ENCODE assay signal across 22 cellular contexts in the genomic region with DNA sequence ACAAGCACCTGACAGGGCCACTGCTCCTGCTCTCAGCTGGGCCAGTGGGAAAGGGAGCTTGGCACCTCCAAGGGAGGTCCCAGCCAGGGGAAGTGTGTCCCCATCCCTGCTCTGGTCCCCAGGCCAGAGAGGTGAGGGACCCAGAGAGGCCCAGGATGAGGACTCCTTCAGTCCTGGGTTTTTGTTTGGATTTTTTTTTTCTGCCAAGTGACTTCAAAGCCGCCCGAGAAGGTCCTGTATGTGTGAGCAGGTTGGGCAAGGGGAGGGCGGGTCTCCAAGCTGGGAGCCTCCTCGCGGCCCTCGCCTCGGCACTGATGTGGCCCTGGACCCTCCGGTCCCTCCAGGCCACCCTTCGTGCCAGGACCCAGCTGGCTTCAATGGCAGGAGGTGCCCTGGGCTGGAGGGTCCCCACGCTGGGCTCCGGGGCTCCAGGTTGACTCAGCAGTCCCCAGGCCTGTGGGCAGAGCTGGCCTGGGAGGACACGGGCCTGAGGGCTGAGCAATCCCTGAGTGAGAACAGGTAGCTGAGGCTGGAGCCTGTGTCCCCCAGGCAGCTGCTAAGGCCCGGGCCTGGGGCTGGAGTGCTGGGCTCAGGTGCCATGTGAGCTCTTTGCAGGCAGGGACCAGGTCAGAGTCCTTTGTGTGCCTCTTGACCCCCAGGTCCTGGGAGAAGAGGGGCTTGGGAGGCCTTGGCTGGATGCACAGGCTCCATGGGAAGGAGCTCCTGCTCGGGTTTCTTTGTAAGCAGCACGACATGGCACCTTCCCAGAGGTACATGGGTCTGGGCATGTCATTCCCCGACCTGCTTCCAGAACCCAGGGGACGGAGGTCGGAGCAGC.
DNase-seq lines count a peak whose midpoint lies in the region; ATAC-seq and TF ChIP-seq lines count a peak whose summit lies in the region.
"Had no signal": no experiment of that assay in that cellular context is flagged by ENCODE, and none has a peak within 500 bp of the region (broad histone marks: within the 10 kb centered on the region; RNA-seq: fewer than 3 reads in every experiment).

No MANE protein-coding gene starts in this region.

- no peak overlapping the region for H3K4me3 ChIP-seq in right atrium auricular region
- H3K4me3 ChIP-seq in naive thymus-derived CD4-positive, alpha-beta T cell (ENCODE audit: low read length) = no peak overlapping the region
- H3K4me3 ChIP-seq in trophoblast cell (ENCODE audit: low read depth, low read length) = no peak overlapping the region
- H3K4me3 ChIP-seq: coronary artery, esophagus squamous epithelium, gastrocnemius medialis, ovary, SK-N-MC had no signal

- H3K27me3 ChIP-seq in right atrium auricular region (no peaks in the 10 kb centered on the region), trophoblast cell (ENCODE audit: insufficient read depth, low read length) (no peaks in the 10 kb centered on the region)
- H3K27me3 ChIP-seq in naive thymus-derived CD4-positive, alpha-beta T cell (ENCODE audit: control insufficient read depth in 2 of 2, insufficient read depth in 2 of 2, low read length in 2 of 2) = no peaks in the 10 kb centered on the region
- H3K27me3 ChIP-seq: esophagus squamous epithelium, gastrocnemius medialis, ovary had no signal

- H2BK120ac ChIP-seq in trophoblast cell (ENCODE audit: insufficient read depth, low read length, poor library complexity) = no peak overlapping the region

- H3K4me1 ChIP-seq in right atrium auricular region (no peaks in the 10 kb centered on the region), trophoblast cell (ENCODE audit: control insufficient read depth in 1 of 2, insufficient read depth in 2 of 2, low read length in 2 of 2) (no peaks in the 10 kb centered on the region)
- H3K4me1 ChIP-seq in naive thymus-derived CD4-positive, alpha-beta T cell (ENCODE audit: control insufficient read depth in 2 of 2, insufficient read depth in 2 of 2, low read length in 2 of 2) = no peaks in the 10 kb centered on the region

- H3K79me1 ChIP-seq in trophoblast cell (ENCODE audit: low read length) = no peaks in the 10 kb centered on the region

- no peak overlapping the region for H3K27ac ChIP-seq in right atrium auricular region
- peak overlapping the region; percentile 98 for H3K27ac ChIP-seq in cingulate gyrus (ENCODE audit: low read depth, low read length)
- H3K27ac ChIP-seq in temporal lobe (ENCODE audit: low read depth, low read length) = peak overlapping the region; percentile 97
- H3K27ac ChIP-seq in naive thymus-derived CD4-positive, alpha-beta T cell (ENCODE audit: low read depth, low read length) = no peak overlapping the region
- H3K27ac ChIP-seq in trophoblast cell (ENCODE audit: low read depth, low read length) = no peak overlapping the region
- H3K27ac ChIP-seq: 22Rv1, esophagus squamous epithelium, gastrocnemius medialis, ovary, SK-N-MC had no signal

- no CpG with 5 or more reads among the region's 18 CpGs for WGBS in trophoblast cell (ENCODE audit: extremely low coverage, insufficient coverage, insufficient read length)

- H3K36me3 Mint-ChIP-seq in naive B cell = peaks cover 0 to 6% of the 10 kb centered on the region in 2 donors
- H3K36me3 Mint-ChIP-seq in naive thymus-derived CD4-positive, alpha-beta T cell = no peaks in the 10 kb centered on the region
- no peaks in the 10 kb centered on the region for H3K36me3 Mint-ChIP-seq in activated CD4-positive, alpha-beta T cell treated with anti-CD3 and anti-CD28 coated beads for 36 hours (ENCODE audit: low read depth)
- H3K36me3 Mint-ChIP-seq: brain had no signal

- H3K27ac Mint-ChIP-seq in naive B cell = peak overlapping the region; percentile 76 to 100 (median 100)
- H3K27ac Mint-ChIP-seq in naive thymus-derived CD4-positive, alpha-beta T cell = no peak overlapping the region
- H3K27ac Mint-ChIP-seq in activated CD4-positive, alpha-beta T cell treated with anti-CD3 and anti-CD28 coated beads for 36 hours = no peak overlapping the region
- H3K27ac Mint-ChIP-seq: activated CD4-positive, alpha-beta T cell treated with anti-CD3 and anti-CD28 coated beads, Interleukin-2, amount 10 ng/mL, durations not matched to agents 7 days and 5 days; endodermal cell; HFFc6 had no signal

- no peak overlapping the region for H4K91ac ChIP-seq in trophoblast cell (ENCODE audit: low read depth, low read length)

- no peak overlapping the region for H2AFZ ChIP-seq in trophoblast cell (ENCODE audit: insufficient read depth, low read length, poor library complexity)

- H3K4me1 Mint-ChIP-seq in naive B cell = peaks cover 63 to 93% (median 87%) of the 10 kb centered on the region in 3 donors
- peaks cover 0 to 19% (median 0%) of the 10 kb centered on the region in 7 donors for H3K4me1 Mint-ChIP-seq in naive thymus-derived CD4-positive, alpha-beta T cell
- H3K4me1 Mint-ChIP-seq in activated CD4-positive, alpha-beta T cell treated with anti-CD3 and anti-CD28 coated beads for 36 hours = no peaks in the 10 kb centered on the region
- H3K4me1 Mint-ChIP-seq: activated CD4-positive, alpha-beta T cell treated with anti-CD3 and anti-CD28 coated beads, Interleukin-2, amount 10 ng/mL, durations not matched to agents 7 days and 5 days; endodermal cell had no signal

- H3K4me2 ChIP-seq in trophoblast cell (ENCODE audit: low read length) = no peak overlapping the region

- no peaks in the 10 kb centered on the region for H3K27me3 Mint-ChIP-seq in naive B cell
- no peaks in the 10 kb centered on the region for H3K27me3 Mint-ChIP-seq in naive thymus-derived CD4-positive, alpha-beta T cell
- no peaks in the 10 kb centered on the region for H3K27me3 Mint-ChIP-seq in activated CD4-positive, alpha-beta T cell treated with anti-CD3 and anti-CD28 coated beads for 36 hours
- H3K27me3 Mint-ChIP-seq: activated CD4-positive, alpha-beta T cell treated with anti-CD3 and anti-CD28 coated beads, Interleukin-2, amount 10 ng/mL, durations not matched to agents 7 days and 5 days; brain had no signal

- no peak overlapping the region for H2BK12ac ChIP-seq in trophoblast cell (ENCODE audit: low read length)

- H3K4me3 Mint-ChIP-seq in naive B cell = peak overlapping the region; percentile 36 to 90 (median 66)
- H3K4me3 Mint-ChIP-seq in naive thymus-derived CD4-positive, alpha-beta T cell = no peak overlapping the region
- no peak overlapping the region for H3K4me3 Mint-ChIP-seq in activated CD4-positive, alpha-beta T cell treated with anti-CD3 and anti-CD28 coated beads for 36 hours
- H3K4me3 Mint-ChIP-seq: activated CD4-positive, alpha-beta T cell treated with anti-CD3 and anti-CD28 coated beads, Interleukin-2, amount 10 ng/mL, durations not matched to agents 7 days and 5 days; brain; endodermal cell; HFFc6 had no signal

- no peak overlapping the region for H3K4ac ChIP-seq in trophoblast cell (ENCODE audit: low read depth, low read length)

- POLR2A ChIA-PET in naive thymus-derived CD4-positive, alpha-beta T cell (lab: Charles Lee) = no interaction called here
- POLR2A ChIA-PET in activated CD4-positive, alpha-beta T cell treated with anti-CD3 and anti-CD28 coated beads for 36 hours (lab: Charles Lee) = no interaction called here

- no peak overlapping the region for H3K14ac ChIP-seq in trophoblast cell (ENCODE audit: low read length)

- H3K79me2 ChIP-seq in trophoblast cell (ENCODE audit: control insufficient read depth, insufficient read depth, low read length, poor library complexity) = no peaks in the 10 kb centered on the region

- H3K36me3 ChIP-seq in right atrium auricular region = no peaks in the 10 kb centered on the region
- H3K36me3 ChIP-seq in naive thymus-derived CD4-positive, alpha-beta T cell (ENCODE audit: control insufficient read depth in 2 of 3, insufficient read depth in 3 of 3, low read length in 3 of 3) = no peaks in the 10 kb centered on the region
- H3K36me3 ChIP-seq in trophoblast cell (ENCODE audit: control insufficient read depth in 1 of 2, insufficient read depth in 2 of 2, low read length in 2 of 2) = no peaks in the 10 kb centered on the region
- H3K36me3 ChIP-seq: esophagus squamous epithelium, gastrocnemius medialis, ovary had no signal

- H3K18ac ChIP-seq in trophoblast cell (ENCODE audit: low read length) = no peak overlapping the region

- H4K12ac ChIP-seq in trophoblast cell (ENCODE audit: low read depth, low read length) = no peak overlapping the region

- H3K9me3 Mint-ChIP-seq in naive B cell = peaks cover 0 to 6% (median 0%) of the 10 kb centered on the region in 7 donors
- H3K9me3 Mint-ChIP-seq in naive thymus-derived CD4-positive, alpha-beta T cell = peaks cover 0 to 2% (median 0%) of the 10 kb centered on the region in 11 donors
- H3K9me3 Mint-ChIP-seq in activated CD4-positive, alpha-beta T cell treated with anti-CD3 and anti-CD28 coated beads for 36 hours (ENCODE audit: low read depth) = no peaks in the 10 kb centered on the region
- H3K9me3 Mint-ChIP-seq: activated CD4-positive, alpha-beta T cell treated with anti-CD3 and anti-CD28 coated beads, Interleukin-2, amount 10 ng/mL, durations not matched to agents 7 days and 5 days; endodermal cell; HFFc6 had no signal

- no peak overlapping the region for H4K8ac ChIP-seq in trophoblast cell (ENCODE audit: low read depth, low read length)

- CTCF ChIA-PET in naive thymus-derived CD4-positive, alpha-beta T cell (lab: Charles Lee) = no interaction called here
- CTCF ChIA-PET in activated CD4-positive, alpha-beta T cell treated with anti-CD3 and anti-CD28 coated beads for 36 hours (lab: Charles Lee) = interaction anchor here (0.5 kb wide), 2 partner anchors 44 to 350 kb away, joined by 3 to 4 read pairs; no protein-coding TSS in a partner anchor

- no peaks in the 10 kb centered on the region for H3K9me3 ChIP-seq in right atrium auricular region
- no peaks in the 10 kb centered on the region for H3K9me3 ChIP-seq in naive thymus-derived CD4-positive, alpha-beta T cell (ENCODE audit: control insufficient read depth in 2 of 3, low read length in 3 of 3)
- H3K9me3 ChIP-seq in trophoblast cell (ENCODE audit: insufficient read depth, low read depth, low read length) = peaks cover 2% of the 10 kb centered on the region
- H3K9me3 ChIP-seq: esophagus squamous epithelium, gastrocnemius medialis, ovary had no signal

- no peak overlapping the region for H3K9ac ChIP-seq in trophoblast cell (ENCODE audit: low read length)

- H2AK5ac ChIP-seq in trophoblast cell (ENCODE audit: low read length) = no peak overlapping the region

- no peak for ATAC-seq in Right ventricle myocardium inferior
- ATAC-seq in naive B cell (ENCODE audit: low read depth in 2 of 2) = no peak
- no peak for ATAC-seq in naive thymus-derived CD4-positive, alpha-beta T cell
- no peak for ATAC-seq in activated CD4-positive, alpha-beta T cell treated with anti-CD3 and anti-CD28 coated beads for 36 hours

- intact Hi-C loops in Right ventricle myocardium inferior (cut with DNase I) = no loop called here
- intact Hi-C loops in naive thymus-derived CD4-positive, alpha-beta T cell (cut with micrococcal nuclease) = no loop called here
- intact Hi-C loops in activated CD4-positive, alpha-beta T cell treated with anti-CD3 and anti-CD28 coated beads for 36 hours (cut with DNase I, micrococcal nuclease) = no loop called here

- no peak for TF ChIP-seq CTCF in right atrium auricular region (IDR thresholded peaks at IDR 0.05)

- DNase-seq in Right ventricle myocardium inferior (ENCODE audit: missing footprints) = peak; percentile 53
- no peak for DNase-seq in right atrium auricular region (ENCODE audit: low spot score)
- no peak for DNase-seq in naive B cell
- DNase-seq in naive thymus-derived CD4-positive, alpha-beta T cell = no peak
- DNase-seq in trophoblast cell = no peak
- no peak for DNase-seq in activated CD4-positive, alpha-beta T cell treated with anti-CD3 and anti-CD28 coated beads for 36 hours
- DNase-seq: activated CD4-positive, alpha-beta T cell treated with anti-CD3 and anti-CD28 coated beads, Interleukin-2, amount 10 ng/mL, durations not matched to agents 7 days and 5 days; activated CD8-positive, alpha-beta memory T cell treated with anti-CD3 and anti-CD28 coated beads, Interleukin-2, amount 50 U/mL, for 48 hours; endodermal cell; esophagus squamous epithelium; gastrocnemius medialis; HFFc6; NCI-H1417 treated with DMSO at 0.1 percent for 48 hours; NCI-H524 treated with DMSO at 0.1 percent for 48 hours; T-helper 2 cell had no signal

- no peak overlapping the region for H2BK5ac ChIP-seq in trophoblast cell (ENCODE audit: low read depth, low read length, poor library complexity)

- H3K23ac ChIP-seq in trophoblast cell (ENCODE audit: low read length) = no peak overlapping the region

Comparison
In these comparisons a context has a peak if more than half of its experiments do, and no peak if none do; other contexts are left out.
1. H3K27ac ChIP-seq: peak in cingulate gyrus (single experiment) and temporal lobe (single experiment); none in right atrium auricular region (0 of 2), naive thymus-derived CD4-positive, alpha-beta T cell (single experiment) and trophoblast cell (single experiment).
2. H3K27ac Mint-ChIP-seq: peak in naive B cell (6 of 6); none in naive thymus-derived CD4-positive, alpha-beta T cell (0 of 9) and activated CD4-positive, alpha-beta T cell treated with anti-CD3 and anti-CD28 coated beads for 36 hours (single experiment).
3. H3K4me3 Mint-ChIP-seq: peak in naive B cell (8 of 8); none in naive thymus-derived CD4-positive, alpha-beta T cell (0 of 10) and activated CD4-positive, alpha-beta T cell treated with anti-CD3 and anti-CD28 coated beads for 36 hours (single experiment).